In genomic region chr4:87390931-87391782, GRCh38 we compare ENCODE assay signal across 8 cellular contexts. TPM values are rescaled to one million over a fixed set of nuclear protein-coding genes. Genes with fewer than 3 reads are reported as not detected.
A peak's percentile ranks its signal among the peaks of the same experiment; 100 is the strongest.
DNase-seq lines count a peak whose midpoint lies in the region; ATAC-seq and TF ChIP-seq lines count a peak whose summit lies in the region.

Gene HSD17B11, minus strand, starts transcription at chr4:87391188. Its CDS starts 118 bp downstream, at chr4:87391070.

- no peaks in the 10 kb centered on the region for H3K9me3 ChIP-seq in suprapubic skin

- ATAC-seq in HG02588 (IDR thresholded peaks at IDR 0.05; ENCODE audit: unreplicated experiment) = peak; percentile 99
- ATAC-seq in SK-N-SH treated with all-trans-retinoic acid at 6 μM for 48 hours = peak; percentile 99

- no peaks in the 10 kb centered on the region for H3K36me3 ChIP-seq in suprapubic skin

- H3K4me1 Mint-ChIP-seq in activated naive CD4-positive, alpha-beta T cell treated with anti-CD3 and anti-CD28 coated beads, Interleukin-2, amount 50 U/mL, for 24 hours = peaks cover 44% of the 10 kb centered on the region

- peaks cover 11% of the 10 kb centered on the region for H3K4me1 ChIP-seq in suprapubic skin

- DNase-seq in NCI-H1092 (lab: John Stamatoyannopoulos, UW) = peak; percentile 78
- DNase-seq in globus pallidus (ENCODE audit: low spot score) = peak; percentile 92
- peak; percentile 9 to 86 (median 72) for DNase-seq in nucleus accumbens (lab: John Stamatoyannopoulos, UW)
- DNase-seq in suprapubic skin (ENCODE audit: low spot score in 2 of 2) = peak; percentile 93 to 95

- H3K4me3 ChIP-seq in GM08714 (ENCODE audit: low read length) (peak within 1 kb of the TSS; percentile 92), suprapubic skin (peak within 1 kb of the TSS; percentile 68)

- peak in 1 of 2 donors; percentile 17 for TF ChIP-seq CTCF in suprapubic skin (IDR thresholded peaks at IDR 0.05)

- 2% methylated on average over 42 of the region's 42 CpGs for WGBS in suprapubic skin

- TF ChIP-seq EP300 in suprapubic skin (IDR thresholded peaks at IDR 0.05) = no peak

- TF ChIP-seq POLR2A in suprapubic skin (IDR thresholded peaks at IDR 0.05) = peak in 1 of 2 donors; percentile 68

- H3K27me3 ChIP-seq in suprapubic skin = no peaks in the 10 kb centered on the region

- H3K9me3 Mint-ChIP-seq in activated naive CD4-positive, alpha-beta T cell treated with anti-CD3 and anti-CD28 coated beads, Interleukin-2, amount 50 U/mL, for 24 hours = no peaks in the 10 kb centered on the region

- H3K27ac Mint-ChIP-seq in activated naive CD4-positive, alpha-beta T cell treated with anti-CD3 and anti-CD28 coated beads, Interleukin-2, amount 50 U/mL, for 24 hours = peak within 1 kb of the TSS; percentile 92

- peak within 1 kb of the TSS; percentile 79 for H3K27ac ChIP-seq in suprapubic skin

- H3K4me3 Mint-ChIP-seq in activated naive CD4-positive, alpha-beta T cell treated with anti-CD3 and anti-CD28 coated beads, Interleukin-2, amount 50 U/mL, for 24 hours = peak within 1 kb of the TSS; percentile 94

- H3K27me3 Mint-ChIP-seq in activated naive CD4-positive, alpha-beta T cell treated with anti-CD3 and anti-CD28 coated beads, Interleukin-2, amount 50 U/mL, for 24 hours = no peaks in the 10 kb centered on the region

- peaks cover 6% of the 10 kb centered on the region for H3K36me3 Mint-ChIP-seq in activated naive CD4-positive, alpha-beta T cell treated with anti-CD3 and anti-CD28 coated beads, Interleukin-2, amount 50 U/mL, for 24 hours

TF ChIP-seq in SK-N-SH treated with all-trans-retinoic acid at 6 μM for 48 hours, 23 proteins besides CTCF, POLR2A, EP300 and RAD21:
- TF ChIP-seq TSHZ2 (CRISPR knock-in tag; IDR thresholded peaks at IDR 0.05) = peak; percentile 71; the same call in 1 of the 2 replicates
- TF ChIP-seq RARB (CRISPR knock-in tag; IDR thresholded peaks at IDR 0.05) = no peak
- TF ChIP-seq CSDC2 (CRISPR knock-in tag; IDR thresholded peaks at IDR 0.05) = peak; percentile 60; the same call in 1 of the 2 replicates
- no peak for TF ChIP-seq PATZ1 (CRISPR knock-in tag; IDR thresholded peaks at IDR 0.05; ENCODE audit: borderline replicate concordance)
- peak; percentile 23; the same call in 1 of the 2 replicates for TF ChIP-seq TCF4 (CRISPR knock-in tag; IDR thresholded peaks at IDR 0.05; ENCODE audit: borderline replicate concordance)

RNA-seq across cellular contexts. Expression of gene HSD17B11, which starts in this region (rescaled TPM):
- total RNA-seq in suprapubic skin = 10 to 100 TPM; 11.3 to 34.4 (median 21.4) TPM

Comparison
In these comparisons a context has a peak if more than half of its experiments do, and no peak if none do; other contexts are left out.
1. Peak in every context shown above with its lines: DNase-seq, ATAC-seq, H3K4me3 ChIP-seq and H3K27ac ChIP-seq.